1 cellular context compared by ENCODE assay signal in the genomic region with DNA sequence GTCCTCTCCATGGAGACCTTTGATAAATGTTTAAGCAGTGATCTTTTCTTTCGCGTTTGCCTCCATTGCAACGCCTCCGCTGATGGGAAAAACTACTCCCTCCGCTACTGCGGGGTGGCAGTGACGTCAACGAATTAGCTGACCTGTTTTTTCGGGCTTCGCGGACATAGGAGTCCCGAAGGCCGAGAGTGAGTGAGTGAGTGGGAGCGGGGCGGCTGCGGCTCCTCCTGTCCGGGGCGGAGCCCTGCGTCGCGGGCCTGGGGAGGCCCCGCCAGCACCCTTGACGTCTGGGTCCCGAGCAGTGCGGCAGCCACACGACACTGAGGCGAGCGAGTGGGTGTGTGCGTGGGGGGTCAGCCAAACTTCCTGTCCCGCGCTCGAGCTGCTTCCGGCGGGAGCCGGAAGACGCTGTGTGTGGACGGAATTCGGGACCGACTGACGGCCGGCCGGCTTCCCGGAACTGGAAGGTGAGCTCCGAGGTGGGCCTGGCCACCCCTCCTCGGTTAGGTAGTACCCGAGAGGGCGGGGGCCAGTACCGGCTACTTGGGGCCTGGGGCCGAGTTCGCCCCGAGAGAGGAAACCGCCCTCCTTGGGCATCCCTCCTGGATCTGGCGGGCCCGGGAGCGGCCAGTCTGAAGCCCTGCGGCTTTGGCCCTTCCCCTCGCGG.
TF ChIP-seq lines count a peak whose summit lies in the region.

Gene ZNF410, plus strand, starts transcription at position 411 of the 667 bp plus-strand sequence. CDS start 5,317 bp downstream, outside the sequence.

TF ChIP-seq in K562, 482 proteins besides CTCF, POLR2A, EP300 and RAD21 (continued from another document and continues in another):
- TF ChIP-seq, protein P1, sequence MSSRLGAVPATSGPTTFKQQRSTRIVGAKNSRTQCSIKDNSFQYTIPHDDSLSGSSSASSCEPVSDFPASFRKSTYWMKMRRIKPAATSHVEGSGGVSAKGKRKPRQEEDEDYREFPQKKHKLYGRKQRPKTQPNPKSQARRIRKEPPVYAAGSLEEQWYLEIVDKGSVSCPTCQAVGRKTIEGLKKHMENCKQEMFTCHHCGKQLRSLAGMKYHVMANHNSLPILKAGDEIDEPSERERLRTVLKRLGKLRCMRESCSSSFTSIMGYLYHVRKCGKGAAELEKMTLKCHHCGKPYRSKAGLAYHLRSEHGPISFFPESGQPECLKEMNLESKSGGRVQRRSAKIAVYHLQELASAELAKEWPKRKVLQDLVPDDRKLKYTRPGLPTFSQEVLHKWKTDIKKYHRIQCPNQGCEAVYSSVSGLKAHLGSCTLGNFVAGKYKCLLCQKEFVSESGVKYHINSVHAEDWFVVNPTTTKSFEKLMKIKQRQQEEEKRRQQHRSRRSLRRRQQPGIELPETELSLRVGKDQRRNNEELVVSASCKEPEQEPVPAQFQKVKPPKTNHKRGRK (tag; IDR thresholded peaks at IDR 0.05) = no peak
- no peak for TF ChIP-seq ZNF507 (tag; conservative IDR thresholded peaks at IDR 0.05)
- 0 out of 2 replicates have a peak, but pooled peaks have one; percentile 3 for TF ChIP-seq BCOR (IDR thresholded peaks at IDR 0.05)
- peak; percentile 54; the same call in 1 of the 2 replicates for TF ChIP-seq KLF1 (tag; IDR thresholded peaks at IDR 0.05)
- TF ChIP-seq BCLAF1 (IDR thresholded peaks at IDR 0.05; ENCODE audit: borderline replicate concordance in 1 of 2, control insufficient read depth in 1 of 2, low read depth in 2 of 2, low read length in 1 of 2) = peak in 1 of 2 experiments; percentile 89; a peak in 1 of 4 replicates
- TF ChIP-seq IFI16 (CRISPR knock-in tag; IDR thresholded peaks at IDR 0.05) = no peak
- no peak; the same call in 1 of the 2 replicates for TF ChIP-seq HMGXB4 (CRISPR knock-in tag; IDR thresholded peaks at IDR 0.05)
- no peak for TF ChIP-seq ZNF696 (CRISPR knock-in tag; conservative IDR thresholded peaks at IDR 0.05)
- no peak for TF ChIP-seq GTF2E2 (tag; IDR thresholded peaks at IDR 0.05)
- TF ChIP-seq ZNF695 (CRISPR knock-in tag; IDR thresholded peaks at IDR 0.05) = no peak
- TF ChIP-seq GABPB1 (CRISPR knock-in tag; IDR thresholded peaks at IDR 0.05) = peak; percentile 93
- TF ChIP-seq SMC3 (conservative IDR thresholded peaks at IDR 0.05; ENCODE audit: insufficient read depth, low read depth, low read length) = 0 out of 2 replicates have a peak, but pooled peaks have one; percentile 23
- peak; percentile 83 for TF ChIP-seq C11orf30 (IDR thresholded peaks at IDR 0.05; ENCODE audit: low read depth)
- peak; percentile 91 for TF ChIP-seq ZFX (CRISPR knock-in tag; IDR thresholded peaks at IDR 0.05)
- no peak for TF ChIP-seq RBM17 (IDR thresholded peaks at IDR 0.05; ENCODE audit: borderline replicate concordance, low read depth, low read length)
- TF ChIP-seq, protein P2, sequence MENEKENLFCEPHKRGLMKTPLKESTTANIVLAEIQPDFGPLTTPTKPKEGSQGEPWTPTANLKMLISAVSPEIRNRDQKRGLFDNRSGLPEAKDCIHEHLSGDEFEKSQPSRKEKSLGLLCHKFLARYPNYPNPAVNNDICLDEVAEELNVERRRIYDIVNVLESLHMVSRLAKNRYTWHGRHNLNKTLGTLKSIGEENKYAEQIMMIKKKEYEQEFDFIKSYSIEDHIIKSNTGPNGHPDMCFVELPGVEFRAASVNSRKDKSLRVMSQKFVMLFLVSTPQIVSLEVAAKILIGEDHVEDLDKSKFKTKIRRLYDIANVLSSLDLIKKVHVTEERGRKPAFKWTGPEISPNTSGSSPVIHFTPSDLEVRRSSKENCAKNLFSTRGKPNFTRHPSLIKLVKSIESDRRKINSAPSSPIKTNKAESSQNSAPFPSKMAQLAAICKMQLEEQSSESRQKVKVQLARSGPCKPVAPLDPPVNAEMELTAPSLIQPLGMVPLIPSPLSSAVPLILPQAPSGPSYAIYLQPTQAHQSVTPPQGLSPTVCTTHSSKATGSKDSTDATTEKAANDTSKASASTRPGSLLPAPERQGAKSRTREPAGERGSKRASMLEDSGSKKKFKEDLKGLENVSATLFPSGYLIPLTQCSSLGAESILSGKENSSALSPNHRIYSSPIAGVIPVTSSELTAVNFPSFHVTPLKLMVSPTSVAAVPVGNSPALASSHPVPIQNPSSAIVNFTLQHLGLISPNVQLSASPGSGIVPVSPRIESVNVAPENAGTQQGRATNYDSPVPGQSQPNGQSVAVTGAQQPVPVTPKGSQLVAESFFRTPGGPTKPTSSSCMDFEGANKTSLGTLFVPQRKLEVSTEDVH (IDR thresholded peaks at IDR 0.05; ENCODE audit: low read depth, partially characterized antibody) = peak; percentile 86
- TF ChIP-seq TEAD1 (CRISPR knock-in tag; IDR thresholded peaks at IDR 0.05) = peak in 1 of 2 experiments; percentile 59; a peak in 1 of 4 replicates
- no peak for TF ChIP-seq CUX1 (CRISPR knock-in tag; IDR thresholded peaks at IDR 0.05)
- TF ChIP-seq POLR2H (tag; IDR thresholded peaks at IDR 0.05; ENCODE audit: low read depth) = peak; percentile 66
- TF ChIP-seq SAP30 (IDR thresholded peaks at IDR 0.05; ENCODE audit: borderline replicate concordance, insufficient read depth, low read depth, low read length, poor library complexity, severe bottlenecking) = peak; percentile 75
- TF ChIP-seq, protein P3, sequence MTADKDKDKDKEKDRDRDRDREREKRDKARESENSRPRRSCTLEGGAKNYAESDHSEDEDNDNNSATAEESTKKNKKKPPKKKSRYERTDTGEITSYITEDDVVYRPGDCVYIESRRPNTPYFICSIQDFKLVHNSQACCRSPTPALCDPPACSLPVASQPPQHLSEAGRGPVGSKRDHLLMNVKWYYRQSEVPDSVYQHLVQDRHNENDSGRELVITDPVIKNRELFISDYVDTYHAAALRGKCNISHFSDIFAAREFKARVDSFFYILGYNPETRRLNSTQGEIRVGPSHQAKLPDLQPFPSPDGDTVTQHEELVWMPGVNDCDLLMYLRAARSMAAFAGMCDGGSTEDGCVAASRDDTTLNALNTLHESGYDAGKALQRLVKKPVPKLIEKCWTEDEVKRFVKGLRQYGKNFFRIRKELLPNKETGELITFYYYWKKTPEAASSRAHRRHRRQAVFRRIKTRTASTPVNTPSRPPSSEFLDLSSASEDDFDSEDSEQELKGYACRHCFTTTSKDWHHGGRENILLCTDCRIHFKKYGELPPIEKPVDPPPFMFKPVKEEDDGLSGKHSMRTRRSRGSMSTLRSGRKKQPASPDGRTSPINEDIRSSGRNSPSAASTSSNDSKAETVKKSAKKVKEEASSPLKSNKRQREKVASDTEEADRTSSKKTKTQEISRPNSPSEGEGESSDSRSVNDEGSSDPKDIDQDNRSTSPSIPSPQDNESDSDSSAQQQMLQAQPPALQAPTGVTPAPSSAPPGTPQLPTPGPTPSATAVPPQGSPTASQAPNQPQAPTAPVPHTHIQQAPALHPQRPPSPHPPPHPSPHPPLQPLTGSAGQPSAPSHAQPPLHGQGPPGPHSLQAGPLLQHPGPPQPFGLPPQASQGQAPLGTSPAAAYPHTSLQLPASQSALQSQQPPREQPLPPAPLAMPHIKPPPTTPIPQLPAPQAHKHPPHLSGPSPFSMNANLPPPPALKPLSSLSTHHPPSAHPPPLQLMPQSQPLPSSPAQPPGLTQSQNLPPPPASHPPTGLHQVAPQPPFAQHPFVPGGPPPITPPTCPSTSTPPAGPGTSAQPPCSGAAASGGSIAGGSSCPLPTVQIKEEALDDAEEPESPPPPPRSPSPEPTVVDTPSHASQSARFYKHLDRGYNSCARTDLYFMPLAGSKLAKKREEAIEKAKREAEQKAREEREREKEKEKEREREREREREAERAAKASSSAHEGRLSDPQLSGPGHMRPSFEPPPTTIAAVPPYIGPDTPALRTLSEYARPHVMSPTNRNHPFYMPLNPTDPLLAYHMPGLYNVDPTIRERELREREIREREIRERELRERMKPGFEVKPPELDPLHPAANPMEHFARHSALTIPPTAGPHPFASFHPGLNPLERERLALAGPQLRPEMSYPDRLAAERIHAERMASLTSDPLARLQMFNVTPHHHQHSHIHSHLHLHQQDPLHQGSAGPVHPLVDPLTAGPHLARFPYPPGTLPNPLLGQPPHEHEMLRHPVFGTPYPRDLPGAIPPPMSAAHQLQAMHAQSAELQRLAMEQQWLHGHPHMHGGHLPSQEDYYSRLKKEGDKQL (CRISPR knock-in tag; IDR thresholded peaks at IDR 0.05; ENCODE audit: borderline replicate concordance) = no peak
- no peak for TF ChIP-seq KAT7 (CRISPR knock-in tag; IDR thresholded peaks at IDR 0.05; ENCODE audit: borderline replicate concordance)
- peak; percentile 98 for TF ChIP-seq EGR1 (conservative IDR thresholded peaks at IDR 0.05)
- TF ChIP-seq, protein P4, sequence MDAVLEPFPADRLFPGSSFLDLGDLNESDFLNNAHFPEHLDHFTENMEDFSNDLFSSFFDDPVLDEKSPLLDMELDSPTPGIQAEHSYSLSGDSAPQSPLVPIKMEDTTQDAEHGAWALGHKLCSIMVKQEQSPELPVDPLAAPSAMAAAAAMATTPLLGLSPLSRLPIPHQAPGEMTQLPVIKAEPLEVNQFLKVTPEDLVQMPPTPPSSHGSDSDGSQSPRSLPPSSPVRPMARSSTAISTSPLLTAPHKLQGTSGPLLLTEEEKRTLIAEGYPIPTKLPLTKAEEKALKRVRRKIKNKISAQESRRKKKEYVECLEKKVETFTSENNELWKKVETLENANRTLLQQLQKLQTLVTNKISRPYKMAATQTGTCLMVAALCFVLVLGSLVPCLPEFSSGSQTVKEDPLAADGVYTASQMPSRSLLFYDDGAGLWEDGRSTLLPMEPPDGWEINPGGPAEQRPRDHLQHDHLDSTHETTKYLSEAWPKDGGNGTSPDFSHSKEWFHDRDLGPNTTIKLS (IDR thresholded peaks at IDR 0.05; ENCODE audit: borderline replicate concordance, low read depth) = 0 out of 2 replicates have a peak, but pooled peaks have one; percentile 35
- peak; percentile 73; the same call in 1 of the 2 replicates for TF ChIP-seq SAFB (IDR thresholded peaks at IDR 0.05; ENCODE audit: borderline replicate concordance, low read depth, low read length)
